In genomic region chr4:6001965-6002833, GRCh38 we compare ENCODE assay signal across 35 cellular contexts. TPM values are rescaled to one million over a fixed set of nuclear protein-coding genes. Genes with fewer than 3 reads are reported as not detected.
"Had no signal": no experiment of that assay in that cellular context is flagged by ENCODE, and none has a peak within 500 bp of the region (broad histone marks: within the 10 kb centered on the region; RNA-seq: fewer than 3 reads in every experiment).

No MANE protein-coding gene starts in this region.

- H3K36me3 ChIP-seq: esophagus squamous epithelium, neutrophil, ovary, prostate gland, sigmoid colon, thyroid gland, upper lobe of left lung had no signal

- H3K4me3 ChIP-seq: esophagus squamous epithelium, ovary, prostate gland, sigmoid colon, thyroid gland, upper lobe of left lung had no signal

- FAIRE-seq: endometrium, islet of Langerhans, small intestine had no signal

- H3K4me1 ChIP-seq: esophagus squamous epithelium, prostate gland, sigmoid colon, thyroid gland, upper lobe of left lung had no signal

- H3K27me3 ChIP-seq: ovary, thyroid gland, upper lobe of left lung had no signal

- ATAC-seq: activated CD8-positive, alpha-beta T cell treated with anti-CD3 and anti-CD28 coated beads for 36 hours; activated T-cell treated with anti-CD3 and anti-CD28 coated beads, Interleukin-2, amount 50 U/mL, for 4 hours; activated T-helper 17 cell treated with anti-CD3 and anti-CD28 coated beads, Interleukin-2, amount 50 U/mL, for 72 hours; left cardiac atrium; stimulated activated memory B cell treated with anti-CD40 and anti-IgM and Interleukin-4, amounts not matched to agents 10 μg/mL and 1 μg/mL and 100 μg/mL, for 72 hours; stimulated activated naive CD8-positive, alpha-beta T cell treated with anti-CD3 and anti-CD28 coated beads, Interleukin-15, amount 100 ng/mL, for 72 hours; T-helper 17 cell; WTC11 had no signal

- H3K9me3 ChIP-seq: esophagus squamous epithelium, neutrophil, ovary, prostate gland, sigmoid colon, thyroid gland, upper lobe of left lung had no signal

- H3K27ac ChIP-seq: epithelial cell of prostate, esophagus squamous epithelium, neutrophil, ovary, prostate gland, sigmoid colon, thyroid gland, upper lobe of left lung had no signal

- DNase-seq: activated CD4-positive, alpha-beta T cell treated with anti-CD3 and anti-CD28 coated beads, Interleukin-2, amount 50 U/mL, for 1 hour; activated CD8-positive, alpha-beta T cell treated with anti-CD3 and anti-CD28 coated beads for 36 hours; activated gamma-delta T cell treated with Interleukin-2 at 50 U/mL for 16 hours; activated naive CD4-positive, alpha-beta T cell treated with anti-CD3 and anti-CD28 coated beads, Interleukin-2, amount 50 U/mL, for 16 hours; activated T-cell treated with anti-CD3 and anti-CD28 coated beads, Interleukin-2, amount 50 U/mL, for 4 hours; amniotic stem cell; central memory CD4-positive, alpha-beta T cell; effector CD4-positive, alpha-beta T cell; esophagus squamous epithelium; foreskin melanocyte; left cardiac atrium; mesenchymal stem cell; retina; small intestine; stimulated activated CD4-positive, alpha-beta T cell treated with anti-CD3 and anti-CD28 coated beads, Interleukin-1b, Interleukin-23, amount 100 ng/mL, for 48 hours; stimulated activated CD4-positive, alpha-beta T cell treated with anti-CD3 and anti-CD28 coated beads, Interleukin-4, amount 100 ng/mL, for 4 hours; stimulated activated CD8-positive, alpha-beta memory T cell treated with anti-CD3 and anti-CD28 coated beads, Interleukin-4, amount 100 ng/mL, for 48 hours; stimulated activated naive CD8-positive, alpha-beta T cell treated with anti-CD3 and anti-CD28 coated beads, Interleukin-15, amount 100 ng/mL, for 72 hours; substantia nigra; SW 1271; T-helper 17 cell; T1000; thyroid gland; upper lobe of left lung had no signal

RNA-seq across cellular contexts. Expression of gene C4orf50, which starts 16.0 kb away (rescaled TPM):
- total RNA-seq: lower leg skin had no signal
